ENCODE assay signal across 8 cellular contexts in genomic region chr1:112722601-112723510, GRCh38. TPM values are rescaled to one million over a fixed set of nuclear protein-coding genes. Genes with fewer than 3 reads are reported as not detected.
DNase-seq lines count a peak whose midpoint lies in the region; ATAC-seq and TF ChIP-seq lines count a peak whose summit lies in the region.

No MANE protein-coding gene starts in this region.

- H3K36me3 Mint-ChIP-seq in CD14-positive monocyte, result peaks cover 0 to 1% of the 10 kb centered on the region in 2 donors
- H3K36me3 Mint-ChIP-seq in activated T-helper 2 cell treated with anti-CD3 and anti-CD28 coated beads, Interferon-gamma antibody, Interleukin-2, Interleukin-4, amounts not matched to agents 10 μg/mL and 5 μg/mL and 100 μg/mL, durations not matched to agents 14 hours and 24 hours and 36 hours (ENCODE audit: low read depth), result no peaks in the 10 kb centered on the region

- peak overlapping the region; percentile 73 to 80 for H3K4me3 Mint-ChIP-seq in CD14-positive monocyte
- H3K4me3 Mint-ChIP-seq in activated T-helper 2 cell treated with anti-CD3 and anti-CD28 coated beads, Interferon-gamma antibody, Interleukin-2, Interleukin-4, amounts not matched to agents 10 μg/mL and 5 μg/mL and 100 μg/mL, durations not matched to agents 14 hours and 24 hours and 36 hours (ENCODE audit: low read depth), result no peak overlapping the region

- no peak for TF ChIP-seq CTCF in CD14-positive monocyte (IDR thresholded peaks at IDR 0.05)

- in situ Hi-C loops in KBM-7 (cut with MboI; ENCODE audit: low pct_unique_long_range_greater_than_20kb, low sequenced_read_pairs), result no loop called here

- peaks cover 10 to 17% (median 16%) of the 10 kb centered on the region in 3 donors for H3K27me3 Mint-ChIP-seq in CD14-positive monocyte (ENCODE audit: low read depth in 3 of 3)
- H3K27me3 Mint-ChIP-seq in activated T-helper 2 cell treated with anti-CD3 and anti-CD28 coated beads, Interferon-gamma antibody, Interleukin-2, Interleukin-4, amounts not matched to agents 10 μg/mL and 5 μg/mL and 100 μg/mL, durations not matched to agents 14 hours and 24 hours and 36 hours (ENCODE audit: low read depth), result peaks cover 20% of the 10 kb centered on the region

- H3K4me1 Mint-ChIP-seq in CD14-positive monocyte, result peaks cover 17% of the 10 kb centered on the region
- peaks cover 8% of the 10 kb centered on the region for H3K4me1 Mint-ChIP-seq in activated T-helper 2 cell treated with anti-CD3 and anti-CD28 coated beads, Interferon-gamma antibody, Interleukin-2, Interleukin-4, amounts not matched to agents 10 μg/mL and 5 μg/mL and 100 μg/mL, durations not matched to agents 14 hours and 24 hours and 36 hours (ENCODE audit: low read depth)

- no peak for ATAC-seq in HG02678 (IDR thresholded peaks at IDR 0.05; ENCODE audit: unreplicated experiment)

- H3K27ac Mint-ChIP-seq in CD14-positive monocyte, result no peak overlapping the region
- H3K27ac Mint-ChIP-seq in activated T-helper 2 cell treated with anti-CD3 and anti-CD28 coated beads, Interferon-gamma antibody, Interleukin-2, Interleukin-4, amounts not matched to agents 10 μg/mL and 5 μg/mL and 100 μg/mL, durations not matched to agents 14 hours and 24 hours and 36 hours, result no peak overlapping the region

- H3K9me3 Mint-ChIP-seq in CD14-positive monocyte, result peaks cover 0 to 1% (median 0%) of the 10 kb centered on the region in 7 donors
- H3K9me3 Mint-ChIP-seq in activated T-helper 2 cell treated with anti-CD3 and anti-CD28 coated beads, Interferon-gamma antibody, Interleukin-2, Interleukin-4, amounts not matched to agents 10 μg/mL and 5 μg/mL and 100 μg/mL, durations not matched to agents 14 hours and 24 hours and 36 hours, result no peaks in the 10 kb centered on the region

- DNase-seq in CD14-positive monocyte (ENCODE audit: low spot score) (no peak), KBM-7 (peak; percentile 76), astrocyte of the hippocampus (ENCODE audit: low read depth, low spot score) (peak; percentile 28), medulla oblongata (ENCODE audit: extremely low spot score) (peak; percentile 35), amniotic stem cell (lab: John Stamatoyannopoulos, UW) (no peak), occipital lobe (lab: John Stamatoyannopoulos, UW) (no peak)
- DNase-seq in activated T-helper 2 cell treated with anti-CD3 and anti-CD28 coated beads, Interferon-gamma antibody, Interleukin-2, Interleukin-4, amounts not matched to agents 10 μg/mL and 5 μg/mL and 100 μg/mL, durations not matched to agents 14 hours and 24 hours and 36 hours (ENCODE audit: low spot score), result no peak

- intact Hi-C loops in CD14-positive monocyte (cut with micrococcal nuclease), result no loop called here
- intact Hi-C loops in activated T-helper 2 cell treated with anti-CD3 and anti-CD28 coated beads, Interferon-gamma antibody, Interleukin-2, Interleukin-4, amounts not matched to agents 10 μg/mL and 5 μg/mL and 100 μg/mL, durations not matched to agents 14 hours and 24 hours and 36 hours (cut with micrococcal nuclease), result no loop called here

RNA-seq across cellular contexts. Expression of gene PPM1J, which starts 7.7 kb away (rescaled TPM):
- under 1 TPM; 0.28 to 0.75 TPM for polyA plus RNA-seq in CD14-positive monocyte
- 4.4 TPM for total RNA-seq in occipital lobe
- 0.59 and 0.67 TPM in 2 replicates for total RNA-seq in activated T-helper 2 cell treated with anti-CD3 and anti-CD28 coated beads, Interferon-gamma antibody, Interleukin-2, Interleukin-4, amounts not matched to agents 10 μg/mL and 5 μg/mL and 100 μg/mL, durations not matched to agents 14 hours and 24 hours and 36 hours

RNA-seq across cellular contexts. Expression of gene RHOC, which starts 15.9 kb away (rescaled TPM):
- polyA plus RNA-seq in CD14-positive monocyte, result 10 to 100 TPM; 78.9 to 91.5 TPM
- 37.6 TPM for total RNA-seq in occipital lobe
- total RNA-seq in activated T-helper 2 cell treated with anti-CD3 and anti-CD28 coated beads, Interferon-gamma antibody, Interleukin-2, Interleukin-4, amounts not matched to agents 10 μg/mL and 5 μg/mL and 100 μg/mL, durations not matched to agents 14 hours and 24 hours and 36 hours, result 68.7 and 74.7 TPM in 2 replicates

RNA-seq across cellular contexts. Expression of gene MOV10, which starts 48.4 kb away (rescaled TPM):
- polyA plus RNA-seq in CD14-positive monocyte, result 10 to 100 TPM; 12.0 to 13.6 TPM
- total RNA-seq in occipital lobe, result 3.7 TPM
- 64.5 and 68.1 TPM in 2 replicates for total RNA-seq in activated T-helper 2 cell treated with anti-CD3 and anti-CD28 coated beads, Interferon-gamma antibody, Interleukin-2, Interleukin-4, amounts not matched to agents 10 μg/mL and 5 μg/mL and 100 μg/mL, durations not matched to agents 14 hours and 24 hours and 36 hours

Comparison
In these comparisons a context has a peak if more than half of its experiments do, and no peak if none do; other contexts are left out.
1. DNase-seq: peak in KBM-7 (single experiment), astrocyte of the hippocampus (single experiment) and medulla oblongata (single experiment); none in CD14-positive monocyte (single experiment), amniotic stem cell (single experiment), occipital lobe (single experiment) and activated T-helper 2 cell treated with anti-CD3 and anti-CD28 coated beads, Interferon-gamma antibody, Interleukin-2, Interleukin-4, amounts not matched to agents 10 μg/mL and 5 μg/mL and 100 μg/mL, durations not matched to agents 14 hours and 24 hours and 36 hours (single experiment).
2. RNA of gene MOV10, which starts 48.4 kb away (total RNA-seq): 64.5 to 68.1 TPM in activated T-helper 2 cell treated with anti-CD3 and anti-CD28 coated beads, Interferon-gamma antibody, Interleukin-2, Interleukin-4, amounts not matched to agents 10 μg/mL and 5 μg/mL and 100 μg/mL, durations not matched to agents 14 hours and 24 hours and 36 hours; 3.7 TPM in occipital lobe (single experiment); every median in the first group is over 10 times any median in the second.